ENCODE assay signal across 11 cellular contexts in the genomic region with DNA sequence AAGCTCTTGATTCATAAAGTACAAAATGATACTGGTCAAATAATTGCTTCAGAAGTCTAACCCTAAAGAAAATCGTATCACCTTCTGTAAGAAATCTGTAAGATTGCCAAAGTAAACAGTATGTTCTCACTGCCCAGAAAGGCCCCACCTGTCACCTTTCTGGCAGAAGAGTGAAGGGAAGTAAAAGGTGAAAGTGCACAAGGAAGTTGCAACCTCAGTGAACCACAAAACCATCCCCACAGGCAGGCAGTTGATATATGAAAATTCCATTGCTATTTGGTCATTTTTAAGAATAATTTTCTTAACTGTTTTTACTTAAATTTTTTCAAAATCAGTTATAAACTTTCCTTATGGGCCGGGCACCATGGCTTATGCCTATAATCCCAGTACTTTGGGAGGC. TPM values are rescaled to one million over a fixed set of nuclear protein-coding genes. Genes with fewer than 3 reads are reported as not detected.
DNase-seq lines count a peak whose midpoint lies in the region; TF ChIP-seq lines count a peak whose summit lies in the region.
"Had no signal": no experiment of that assay in that cellular context is flagged by ENCODE, and none has a peak within 500 bp of the region (broad histone marks: within the 10 kb centered on the region; RNA-seq: fewer than 3 reads in every experiment).

No MANE protein-coding gene starts in this region.

- no peaks in the 10 kb centered on the region for H3K36me3 ChIP-seq in brain microvascular endothelial cell (replicated peaks)
- H3K36me3 ChIP-seq: ascending aorta had no signal

- no peak overlapping the region for H3K27ac ChIP-seq in brain microvascular endothelial cell
- H3K27ac ChIP-seq: ascending aorta had no signal

- no peaks in the 10 kb centered on the region for H3K27me3 ChIP-seq in brain microvascular endothelial cell (replicated peaks)
- H3K27me3 ChIP-seq: ascending aorta had no signal

- DNase-seq in ELR (ENCODE audit: low read depth) = peak; percentile 65
- peak; percentile 72 for DNase-seq in M059J (ENCODE audit: low read depth)
- peak; percentile 27 for DNase-seq in brain microvascular endothelial cell
- DNase-seq in mucosa of gallbladder (ENCODE audit: low spot score) = peak; percentile 70
- no peak for DNase-seq in NCI-H187 treated with DMSO at 0.1 percent for 48 hours (lab: John Stamatoyannopoulos, UW)
- no peak for DNase-seq in NCI-H1694 treated with DMSO at 0.1 percent for 48 hours (lab: John Stamatoyannopoulos, UW)
- no peak for DNase-seq in amygdala (lab: John Stamatoyannopoulos, UW)
- DNase-seq: activated CD4-positive, alpha-beta T cell treated with anti-CD3 and anti-CD28 coated beads, Interleukin-2, amount 50 U/mL, for 48 hours; NCI-H748 treated with DMSO at 0.1 percent for 48 hours; T-helper 1 cell had no signal

- TF ChIP-seq CTCF in brain microvascular endothelial cell (IDR thresholded peaks at IDR 0.05; ENCODE audit: low read depth, low read length, missing control alignments) = no peak

- in situ Hi-C loops in brain microvascular endothelial cell (cut with HindIII; ENCODE audit: low pct_ligation_motif_present, low sequenced_read_pairs) = no loop called here

- H3K4me3 ChIP-seq in brain microvascular endothelial cell (ENCODE audit: low read depth, low read length) = no peak overlapping the region
- H3K4me3 ChIP-seq: ascending aorta had no signal

RNA-seq across cellular contexts. Expression of gene FBXO28, which starts 48.5 kb away (rescaled TPM):
- total RNA-seq in M059J (2014; rRNA removed; shearing (Covaris generic)) = 32.5 and 35.9 TPM in 2 replicates
- total RNA-seq in mucosa of gallbladder = 29.6 TPM

Comparison
In these comparisons a context has a peak if more than half of its experiments do, and no peak if none do; other contexts are left out.
1. DNase-seq: peak in ELR (single experiment), M059J (single experiment), brain microvascular endothelial cell (single experiment) and mucosa of gallbladder (single experiment); none in NCI-H187 treated with DMSO at 0.1 percent for 48 hours (single experiment), NCI-H1694 treated with DMSO at 0.1 percent for 48 hours (single experiment) and amygdala (0 of 56).